In genomic region chr6:111105578-111105977, GRCh38 we compare ENCODE assay signal across 1 cellular context.
TF ChIP-seq lines count a peak whose summit lies in the region.

No MANE protein-coding gene starts in this region.

TF ChIP-seq in HepG2, 621 proteins besides CTCF, POLR2A, EP300 and RAD21 (continues in another document):
- TF ChIP-seq ZNF678 (CRISPR knock-in tag; IDR thresholded peaks at IDR 0.05): no peak
- no peak for TF ChIP-seq ZSCAN5A (CRISPR knock-in tag; IDR thresholded peaks at IDR 0.05; ENCODE audit: borderline replicate concordance)
- TF ChIP-seq ZNF317 (CRISPR knock-in tag; IDR thresholded peaks at IDR 0.05): no peak; the same call in 1 of the 2 replicates
- TF ChIP-seq KAT7 (CRISPR knock-in tag; IDR thresholded peaks at IDR 0.05; ENCODE audit: borderline replicate concordance): peak; percentile 90
- TF ChIP-seq ZFY (CRISPR knock-in tag; IDR thresholded peaks at IDR 0.05): no peak
- no peak for TF ChIP-seq NR1H2 (CRISPR knock-in tag; IDR thresholded peaks at IDR 0.05; ENCODE audit: borderline replicate concordance, low read depth)
- no peak for TF ChIP-seq NFE2L2 (IDR thresholded peaks at IDR 0.05; ENCODE audit: low read length)
- peak; percentile 96 for TF ChIP-seq FOXA3 (CRISPR knock-in tag; IDR thresholded peaks at IDR 0.05)
- no peak for TF ChIP-seq JDP2 (CRISPR knock-in tag; IDR thresholded peaks at IDR 0.05; ENCODE audit: borderline replicate concordance)
- TF ChIP-seq ZNF784 (CRISPR knock-in tag; IDR thresholded peaks at IDR 0.05; ENCODE audit: borderline replicate concordance): no peak
- no peak for TF ChIP-seq ZNF883 (CRISPR knock-in tag; IDR thresholded peaks at IDR 0.05; ENCODE audit: not compliant biosample characterization)
- TF ChIP-seq ZSCAN30 (CRISPR knock-in tag; IDR thresholded peaks at IDR 0.05): no peak
- peak; percentile 68; the same call in 1 of the 2 replicates for TF ChIP-seq TRIM24 (CRISPR knock-in tag; IDR thresholded peaks at IDR 0.05)
- TF ChIP-seq ZNF430 (CRISPR knock-in tag; IDR thresholded peaks at IDR 0.05): 0 out of 2 replicates have a peak, but pooled peaks have one; percentile 61
- no peak for TF ChIP-seq TRIM22 (IDR thresholded peaks at IDR 0.05)
- TF ChIP-seq ZFP36L1 (CRISPR knock-in tag; IDR thresholded peaks at IDR 0.05): no peak; the same call in 1 of the 2 replicates
- TF ChIP-seq IRX3 (CRISPR knock-in tag; IDR thresholded peaks at IDR 0.05; ENCODE audit: borderline replicate concordance, low read depth): no peak
- no peak for TF ChIP-seq STAT6 (CRISPR knock-in tag; IDR thresholded peaks at IDR 0.05; ENCODE audit: borderline replicate concordance)
- TF ChIP-seq MAFF (IDR thresholded peaks at IDR 0.05; ENCODE audit: low read depth, low read length): no peak
- no peak for TF ChIP-seq BCL3 (CRISPR knock-in tag; IDR thresholded peaks at IDR 0.05)
- TF ChIP-seq ARNT (IDR thresholded peaks at IDR 0.05): no peak
- peak; percentile 80 for TF ChIP-seq TEAD3 (CRISPR knock-in tag; optimal IDR thresholded peaks at IDR 0.05; ENCODE audit: borderline replicate concordance)
- TF ChIP-seq FOXK1 (CRISPR knock-in tag; IDR thresholded peaks at IDR 0.05; ENCODE audit: borderline replicate concordance, low read depth): peak; percentile 81; the same call in 1 of the 2 replicates
- TF ChIP-seq SRF (IDR thresholded peaks at IDR 0.05; ENCODE audit: low read depth, low read length): no peak
- no peak for TF ChIP-seq ATF5 (CRISPR knock-in tag; IDR thresholded peaks at IDR 0.05; ENCODE audit: low read depth)
- TF ChIP-seq SOX6 (IDR thresholded peaks at IDR 0.05): no peak
- TF ChIP-seq SOX6 (CRISPR knock-in tag; IDR thresholded peaks at IDR 0.05): peak; percentile 97
- TF ChIP-seq ZNF652 (CRISPR knock-in tag; IDR thresholded peaks at IDR 0.05; ENCODE audit: borderline replicate concordance, low read depth): no peak; the same call in 1 of the 2 replicates
- no peak for TF ChIP-seq ZNF619 (CRISPR knock-in tag; IDR thresholded peaks at IDR 0.05)
- TF ChIP-seq SRSF1 (optimal IDR thresholded peaks at IDR 0.05; ENCODE audit: low read depth, low read length): no peak
- TF ChIP-seq ZSCAN25 (CRISPR knock-in tag; IDR thresholded peaks at IDR 0.05): 0 out of 2 replicates have a peak, but pooled peaks have one; percentile 27
- TF ChIP-seq HIVEP1 (CRISPR knock-in tag; IDR thresholded peaks at IDR 0.05): no peak
- no peak for TF ChIP-seq ZNF460 (CRISPR knock-in tag; IDR thresholded peaks at IDR 0.05; ENCODE audit: borderline replicate concordance)
- peak; percentile 31; the same call in 1 of the 2 replicates for TF ChIP-seq KDM5B (CRISPR knock-in tag; IDR thresholded peaks at IDR 0.05; ENCODE audit: borderline replicate concordance)
- peak; percentile 94 for TF ChIP-seq MTA1 (CRISPR knock-in tag; IDR thresholded peaks at IDR 0.05; ENCODE audit: borderline replicate concordance)
- no peak for TF ChIP-seq CEBPZ (IDR thresholded peaks at IDR 0.05; ENCODE audit: low read length)
- TF ChIP-seq SP140L (CRISPR knock-in tag; IDR thresholded peaks at IDR 0.05; ENCODE audit: borderline replicate concordance): no peak
- TF ChIP-seq CHD4 (IDR thresholded peaks at IDR 0.05; ENCODE audit: borderline replicate concordance, low read length): 0 out of 2 replicates have a peak, but pooled peaks have one; percentile 25
- TF ChIP-seq ZNF251 (CRISPR knock-in tag; IDR thresholded peaks at IDR 0.05): no peak
- no peak for TF ChIP-seq CBX2 (IDR thresholded peaks at IDR 0.05; ENCODE audit: low read depth, low read length)
- no peak for TF ChIP-seq CBX2 (CRISPR knock-in tag; IDR thresholded peaks at IDR 0.05; ENCODE audit: low read depth)
- TF ChIP-seq FOSL1 (CRISPR knock-in tag; IDR thresholded peaks at IDR 0.05; ENCODE audit: borderline replicate concordance): no peak
- no peak for TF ChIP-seq MAFG (CRISPR knock-in tag; IDR thresholded peaks at IDR 0.05)
- no peak for TF ChIP-seq EED (CRISPR knock-in tag; IDR thresholded peaks at IDR 0.05)
- TF ChIP-seq EZH2 (conservative IDR thresholded peaks at IDR 0.05; ENCODE audit: low read depth, low read length): no peak
- TF ChIP-seq ZBTB44 (CRISPR knock-in tag; IDR thresholded peaks at IDR 0.05): no peak
- TF ChIP-seq CENPBD1 (CRISPR knock-in tag; IDR thresholded peaks at IDR 0.05; ENCODE audit: borderline replicate concordance, low read depth): 0 out of 2 replicates have a peak, but pooled peaks have one; percentile 27
- no peak for TF ChIP-seq NCOA5 (CRISPR knock-in tag; IDR thresholded peaks at IDR 0.05)
